Comparison of ENCODE assay signal across 8 cellular contexts in the genomic region with DNA sequence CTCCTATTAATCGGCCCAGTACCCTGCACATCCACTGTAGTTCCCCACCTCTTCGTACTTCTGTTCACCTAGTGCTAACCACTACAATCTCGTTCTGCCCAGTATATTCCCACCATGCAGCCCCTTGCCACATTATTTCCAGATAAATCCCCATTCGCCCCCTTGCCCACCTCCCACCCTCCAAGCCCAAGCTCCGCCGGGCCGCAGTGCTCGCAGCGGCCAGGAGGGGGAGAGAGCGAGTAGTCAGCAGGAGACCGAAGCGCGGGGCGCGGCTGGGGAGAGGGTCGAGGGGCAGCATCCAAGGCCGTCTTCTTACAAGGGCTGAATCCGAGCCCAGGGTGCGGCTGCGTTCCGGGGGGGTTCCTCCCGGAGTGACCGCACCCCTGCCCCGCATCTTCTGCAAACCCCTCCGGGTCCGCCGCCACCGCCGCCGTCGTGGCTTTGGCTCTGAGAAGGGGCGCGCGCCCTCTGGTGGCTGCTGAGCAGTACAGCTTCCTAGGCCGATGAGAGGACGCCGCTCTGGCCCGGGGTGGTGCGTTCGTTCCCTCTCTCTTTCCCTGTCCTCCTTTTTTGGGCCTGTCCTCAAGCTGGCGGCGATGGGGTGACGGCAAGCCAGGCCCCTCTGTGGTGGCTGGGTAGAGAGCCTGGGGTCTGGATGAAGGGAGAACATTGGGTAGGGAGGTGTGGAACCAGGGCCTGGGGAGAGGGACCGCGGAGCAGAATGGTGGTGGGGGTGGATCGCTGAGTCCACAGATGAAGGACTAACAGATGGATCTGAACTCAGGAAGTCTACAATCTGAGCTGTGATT. TPM values are rescaled to one million over a fixed set of nuclear protein-coding genes. Genes with fewer than 3 reads are reported as not detected.
DNase-seq lines count a peak whose midpoint lies in the region; ATAC-seq, FAIRE-seq and TF ChIP-seq lines count a peak whose summit lies in the region.

No MANE protein-coding gene starts in this region.

- H3K9ac ChIP-seq in endothelial cell of umbilical vein (replicated peaks; ENCODE audit: extremely low read depth, insufficient read depth, low read length): no peak overlapping the region

- H4K20me1 ChIP-seq in endothelial cell of umbilical vein (replicated peaks; ENCODE audit: control insufficient read depth, extremely low read depth, insufficient read depth, low read length): no peaks in the 10 kb centered on the region

- DNase-seq in AG20443 (ENCODE audit: low spot score) (peak; percentile 88), NCI-H82 treated with DMSO at 0.1 percent for 48 hours (lab: John Stamatoyannopoulos, UW; ENCODE audit: unreplicated experiment) (peak; percentile 39), endothelial cell of umbilical vein (ENCODE audit: low read depth, low spot score) (peak; percentile 76)
- DNase-seq in activated CD8-positive, alpha-beta memory T cell treated with anti-CD3 and anti-CD28 coated beads, Interleukin-2, amount 50 U/mL, for 48 hours: peak; percentile 96
- peak; percentile 70 to 78 for DNase-seq in stimulated activated CD8-positive, alpha-beta memory T cell treated with anti-CD3 and anti-CD28 coated beads, Interleukin-2, amount 100 ng/mL, for 48 hours (ENCODE audit: low read depth in 2 of 2)

- CTCF ChIA-PET in endothelial cell of umbilical vein (lab: Charles Lee): interaction anchor here (0.5 to 4.4 kb wide), 41 partner anchors 9 to 343 kb away, joined by 3 to 240 read pairs (median 5); partner anchors contain the start of gene CXXC5

- H3K27ac ChIP-seq in endothelial cell of umbilical vein (ENCODE audit: insufficient read depth, low read depth, low read length): no peak overlapping the region

- H3K27me3 ChIP-seq in endothelial cell of umbilical vein (ENCODE audit: control insufficient read depth in 2 of 2, insufficient read depth in 2 of 2, low read length in 2 of 2) (peaks cover 12 to 14% of the 10 kb centered on the region in 2 experiments), mononuclear cell (ENCODE audit: insufficient read depth, low read length) (peaks cover 19% of the 10 kb centered on the region)

- peak overlapping the region; percentile 79 for H3K4me2 ChIP-seq in endothelial cell of umbilical vein (ENCODE audit: insufficient read depth, low read length)

- H3K36me3 ChIP-seq in endothelial cell of umbilical vein (ENCODE audit: control insufficient read depth in 2 of 2, extremely low read depth in 1 of 2, insufficient read depth in 2 of 2, low read length in 2 of 2): no peaks in the 10 kb centered on the region

- FAIRE-seq in endothelial cell of umbilical vein (lab: Jason Lieb, UNC): peak; percentile 85

- peak overlapping the region; percentile 37 to 49 (median 40) for H3K4me3 ChIP-seq in endothelial cell of umbilical vein (replicated peaks in 1 of 3; ENCODE audit: insufficient read depth in 1 of 3, low read depth in 1 of 3, low read length in 3 of 3)
- H3K4me3 ChIP-seq in mononuclear cell (ENCODE audit: low read length): peak overlapping the region; percentile 38

- BruUV-seq in endothelial cell of umbilical vein (replicated peaks; lab: Mats Ljungman, UMichigan): no TSS peak

- H3K9me1 ChIP-seq in endothelial cell of umbilical vein (replicated peaks; ENCODE audit: control insufficient read depth, extremely low read depth, insufficient read depth, low read length): no peaks in the 10 kb centered on the region

- dilution Hi-C loops in endothelial cell of umbilical vein (cut with MboI; ENCODE audit: extremely low pct_ligation_motif_present, low sequenced_read_pairs): loop anchor here (10.0 kb wide), 1 partner anchor 121 kb away; the partner anchor contains the start of gene CXXC5

- POLR2A ChIA-PET in endothelial cell of umbilical vein (lab: Charles Lee): no interaction called here

- H3K4me1 ChIP-seq in endothelial cell of umbilical vein (ENCODE audit: control insufficient read depth, extremely low read depth, insufficient read depth, low read length) (peaks cover 21% of the 10 kb centered on the region), mononuclear cell (ENCODE audit: insufficient read depth, low read length) (peaks cover 17% of the 10 kb centered on the region)

- peak in 1 of 2 donors; percentile 83 for TF ChIP-seq CTCF in endothelial cell of umbilical vein (IDR thresholded peaks at IDR 0.05; ENCODE audit: extremely low read depth in 1 of 2, insufficient read depth in 1 of 2, low read depth in 1 of 2, low read length in 2 of 2)

- no peaks in the 10 kb centered on the region for H3K79me2 ChIP-seq in endothelial cell of umbilical vein (ENCODE audit: control insufficient read depth, insufficient read depth, low read length)

- ATAC-seq in GM19023 (IDR thresholded peaks at IDR 0.05; ENCODE audit: unreplicated experiment) (peak; percentile 81), HG03175 (IDR thresholded peaks at IDR 0.05; ENCODE audit: unreplicated experiment) (peak; percentile 81)

- intact Hi-C loops in endothelial cell of umbilical vein (cut with micrococcal nuclease): loop anchor here (1.0 to 5.0 kb wide), 3 partner anchors 68 to 343 kb away; no protein-coding TSS in a partner anchor

- peak overlapping the region; percentile 96 for H2AFZ ChIP-seq in endothelial cell of umbilical vein (ENCODE audit: low read depth, low read length)

- no peak for TF ChIP-seq POLR2A in endothelial cell of umbilical vein (IDR thresholded peaks at IDR 0.05; ENCODE audit: low read depth, low read length)

- H3K9me3 ChIP-seq in endothelial cell of umbilical vein (replicated peaks; ENCODE audit: control insufficient read depth, insufficient read depth, low read length) (no peaks in the 10 kb centered on the region), mononuclear cell (ENCODE audit: low read depth, low read length) (no peaks in the 10 kb centered on the region)

TF ChIP-seq in endothelial cell of umbilical vein, 7 proteins besides CTCF, POLR2A, EP300 and RAD21:
- TF ChIP-seq GATA2 (IDR thresholded peaks at IDR 0.05; ENCODE audit: insufficient read depth, insufficient read length, low read depth, low read length) (no peak), JUN (IDR thresholded peaks at IDR 0.05; ENCODE audit: borderline replicate concordance, insufficient read depth, insufficient read length, low read depth) (no peak), MAX (IDR thresholded peaks at IDR 0.05; ENCODE audit: insufficient read depth, insufficient read length) (no peak), FOS (IDR thresholded peaks at IDR 0.05; ENCODE audit: borderline replicate concordance, insufficient read depth, low read length) (no peak), POLR2AphosphoS5 (IDR thresholded peaks at IDR 0.05; ENCODE audit: insufficient read depth, low read depth, low read length) (no peak), EZH2 (IDR thresholded peaks at IDR 0.05; ENCODE audit: borderline replicate concordance, low read depth, low read length, severe bottlenecking) (no peak), MYC (IDR thresholded peaks at IDR 0.05; ENCODE audit: low read depth, low read length) (no peak)

RNA-seq across cellular contexts. Expression of gene PSD2, which starts 30.0 kb away (rescaled TPM):
- total RNA-seq in endothelial cell of umbilical vein: not detected in 2 replicates
- not detected in 2 replicates for polyA plus RNA-seq in endothelial cell of umbilical vein
- not detected in 2 replicates for polyA plus RNA-seq in endothelial cell of umbilical vein (2011; cell fraction: cytosol; rRNA removed)
- polyA plus RNA-seq in endothelial cell of umbilical vein (2011; cell fraction: nucleus; rRNA removed): 0.04 TPM in 1 of 2 replicates, not detected in the other
- polyA plus RNA-seq in endothelial cell of umbilical vein (2012): not detected in 2 replicates
- 0.07 TPM in 1 of 2 replicates, not detected in the other for polyA minus RNA-seq in endothelial cell of umbilical vein
- polyA minus RNA-seq in endothelial cell of umbilical vein (2011; cell fraction: cytosol; rRNA and poly(A)+ RNA removed): not detected
- polyA minus RNA-seq in endothelial cell of umbilical vein (2011; cell fraction: nucleus; rRNA and poly(A)+ RNA removed): not detected in 2 replicates
- 0.10 TPM for total RNA-seq in mononuclear cell

Comparison
In these comparisons a context has a peak if more than half of its experiments do, and no peak if none do; other contexts are left out.
1. DNase-seq: peak in every context shown above with its lines; median percentile 96 in activated CD8-positive, alpha-beta memory T cell treated with anti-CD3 and anti-CD28 coated beads, Interleukin-2, amount 50 U/mL, for 48 hours; 88 in AG20443; 76 in endothelial cell of umbilical vein; 74 in stimulated activated CD8-positive, alpha-beta memory T cell treated with anti-CD3 and anti-CD28 coated beads, Interleukin-2, amount 100 ng/mL, for 48 hours; 39 in NCI-H82 treated with DMSO at 0.1 percent for 48 hours.